Comparison of ENCODE assay signal across 8 cellular contexts in the genomic region with DNA sequence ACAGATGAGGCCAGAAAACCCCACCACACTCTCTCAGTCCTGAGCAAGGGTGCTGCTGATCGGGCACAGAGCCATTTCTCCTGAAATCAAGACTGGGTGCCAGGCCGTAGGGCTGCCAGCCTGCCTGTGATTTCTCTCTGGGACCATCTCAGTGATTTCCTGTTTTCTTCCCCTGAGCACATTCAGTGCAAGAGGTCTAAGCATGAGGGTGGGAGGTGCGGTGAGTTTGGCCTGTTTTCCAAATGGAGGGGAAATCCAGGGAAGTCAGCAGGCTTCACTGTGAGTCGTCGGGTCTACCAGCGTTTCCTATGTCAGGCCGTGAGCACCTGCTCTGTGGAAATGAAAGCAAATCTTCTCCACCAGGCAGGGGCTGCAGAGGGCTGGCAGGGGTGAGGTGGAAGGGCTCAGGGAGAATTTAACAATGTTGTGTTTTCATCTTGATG.
DNase-seq lines count a peak whose midpoint lies in the region; ATAC-seq and TF ChIP-seq lines count a peak whose summit lies in the region.

No MANE protein-coding gene starts in this region.

- no peak for TF ChIP-seq POLR2A in uterus (IDR thresholded peaks at IDR 0.05)

- DNase-seq in activated CD4-positive, alpha-beta T cell treated with anti-CD3 and anti-CD28 coated beads for 48 hours = peak; percentile 61
- DNase-seq in fibroblast of pulmonary artery (ENCODE audit: low read depth) = peak; percentile 48
- peak; percentile 44 for DNase-seq in stimulated activated CD4-positive, alpha-beta T cell treated with anti-CD3 and anti-CD28 coated beads, Interleukin-2, amount 100 ng/mL, for 4 hours (ENCODE audit: low read depth)
- no peak for DNase-seq in superior temporal gyrus (ENCODE audit: extremely low spot score)
- no peak for DNase-seq in uterus

- TF ChIP-seq CTCF in fibroblast of pulmonary artery (IDR thresholded peaks at IDR 0.05; ENCODE audit: low read length, missing control alignments) (no peak), uterus (IDR thresholded peaks at IDR 0.05) (no peak)

- H3K27ac ChIP-seq in uterus = no peak overlapping the region

- no peaks in the 10 kb centered on the region for H3K4me1 ChIP-seq in uterus

- H3K4me3 ChIP-seq in fibroblast of pulmonary artery (replicated peaks; ENCODE audit: low read depth, low read length) (no peak overlapping the region), uterus (no peak overlapping the region)

- no peaks in the 10 kb centered on the region for H3K36me3 ChIP-seq in uterus

- no peaks in the 10 kb centered on the region for H3K27me3 ChIP-seq in uterus

- intact Hi-C loops in uterus (cut with DNase I; ENCODE audit: low total_unique reads) = no loop called here

- no peaks in the 10 kb centered on the region for H3K9me3 ChIP-seq in uterus

- ATAC-seq in GM21390 (IDR thresholded peaks at IDR 0.05; ENCODE audit: unreplicated experiment) = peak; percentile 22
- ATAC-seq in HG03469 (IDR thresholded peaks at IDR 0.05; ENCODE audit: unreplicated experiment) = no peak
- no peak for ATAC-seq in GM19455 (IDR thresholded peaks at IDR 0.05; ENCODE audit: unreplicated experiment)

Comparison
In these comparisons a context has a peak if more than half of its experiments do, and no peak if none do; other contexts are left out.
1. DNase-seq: peak in activated CD4-positive, alpha-beta T cell treated with anti-CD3 and anti-CD28 coated beads for 48 hours (single experiment), fibroblast of pulmonary artery (single experiment) and stimulated activated CD4-positive, alpha-beta T cell treated with anti-CD3 and anti-CD28 coated beads, Interleukin-2, amount 100 ng/mL, for 4 hours (single experiment); none in superior temporal gyrus (single experiment) and uterus (0 of 2).